Comparison of ENCODE assay signal across 14 cellular contexts in the genomic region with DNA sequence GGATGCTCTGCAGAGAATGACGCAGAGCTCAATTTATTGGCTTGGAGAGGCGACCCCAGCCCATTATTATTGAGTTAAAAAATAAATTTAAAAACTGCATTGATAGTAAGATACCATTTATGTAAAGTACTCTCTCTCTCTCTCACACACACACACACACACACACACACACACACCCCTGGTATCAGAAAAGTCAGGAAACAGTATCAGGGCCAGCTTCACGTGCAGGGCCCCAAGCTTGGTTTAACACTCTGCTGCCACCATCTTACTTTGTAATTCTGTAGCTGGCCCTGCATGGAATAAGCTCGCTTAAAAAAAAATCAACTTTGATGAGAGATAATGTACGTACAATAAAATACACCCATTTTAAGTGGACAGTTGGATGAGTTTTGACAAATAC. TPM values are rescaled to one million over a fixed set of nuclear protein-coding genes. Genes with fewer than 3 reads are reported as not detected.
DNase-seq lines count a peak whose midpoint lies in the region; ATAC-seq and TF ChIP-seq lines count a peak whose summit lies in the region.
"Had no signal": no experiment of that assay in that cellular context is flagged by ENCODE, and none has a peak within 500 bp of the region (broad histone marks: within the 10 kb centered on the region; RNA-seq: fewer than 3 reads in every experiment).

No MANE protein-coding gene starts in this region.

- H3K9me3 ChIP-seq in CD4-positive, alpha-beta T cell (ENCODE audit: control insufficient read depth, low read length): no peaks in the 10 kb centered on the region
- H3K9me3 ChIP-seq: Caco-2, neutrophil had no signal

- DNase-seq in CD4-positive, alpha-beta T cell: no peak
- DNase-seq in GM12864 (ENCODE audit: low read depth) (no peak), mucosa of gallbladder (ENCODE audit: low spot score) (no peak)
- DNase-seq in activated CD8-positive, alpha-beta T cell treated with anti-CD3 and anti-CD28 coated beads, Interleukin-2, amount 10 ng/mL, durations not matched to agents 7 days and 5 days: no peak
- DNase-seq in naive thymus-derived CD8-positive, alpha-beta T cell: peak in 1 of 10 donors; percentile 67
- DNase-seq: WERI-Rb-1 had no signal

- intact Hi-C loops in CD4-positive, alpha-beta T cell (cut with DNase I, micrococcal nuclease): loop anchor here (1.0 to 5.0 kb wide), 7 partner anchors 16 to 72 kb away; partner anchors contain the start of gene CD6 (in 1 of the 2)

- H3K36me3 Mint-ChIP-seq in CD4-positive, alpha-beta T cell (ENCODE audit: low read depth): no peaks in the 10 kb centered on the region
- H3K36me3 Mint-ChIP-seq in activated CD8-positive, alpha-beta T cell treated with anti-CD3 and anti-CD28 coated beads, Interleukin-2, amount 10 ng/mL, durations not matched to agents 7 days and 5 days (ENCODE audit: low read depth): peaks cover 8% of the 10 kb centered on the region
- H3K36me3 Mint-ChIP-seq in naive thymus-derived CD8-positive, alpha-beta T cell: no peaks in the 10 kb centered on the region

- no peaks in the 10 kb centered on the region for H3K27me3 ChIP-seq in CD4-positive, alpha-beta T cell (ENCODE audit: control insufficient read depth, insufficient read depth, low read length)

- POLR2A ChIA-PET in CD4-positive, alpha-beta T cell (lab: Charles Lee): interaction anchor here (0.8 to 12.8 kb wide), 41 partner anchors 12 to 320 kb away, joined by 3 to 307 read pairs (median 10); partner anchors contain the start of genes CD5, CYB561A3, TMEM109 and TMEM138
- POLR2A ChIA-PET in activated CD8-positive, alpha-beta T cell treated with anti-CD3 and anti-CD28 coated beads, Interleukin-2, amount 10 ng/mL, durations not matched to agents 7 days and 5 days (lab: Charles Lee): interaction anchor here (0.6 to 4.0 kb wide), 24 partner anchors 10 to 102 kb away, joined by 3 to 67 read pairs (median 8); no protein-coding TSS in a partner anchor
- POLR2A ChIA-PET in naive thymus-derived CD8-positive, alpha-beta T cell (lab: Charles Lee): interaction anchor here (0.6 to 6.0 kb wide), 34 partner anchors 10 to 136 kb away, joined by 3 to 122 read pairs (median 7); partner anchors contain the start of genes CD5, PRPF19 and TMEM109

- H3K27me3 Mint-ChIP-seq in CD4-positive, alpha-beta T cell: no peaks in the 10 kb centered on the region
- no peaks in the 10 kb centered on the region for H3K27me3 Mint-ChIP-seq in activated CD8-positive, alpha-beta T cell treated with anti-CD3 and anti-CD28 coated beads, Interleukin-2, amount 10 ng/mL, durations not matched to agents 7 days and 5 days (ENCODE audit: low read depth)
- H3K27me3 Mint-ChIP-seq in naive thymus-derived CD8-positive, alpha-beta T cell: no peaks in the 10 kb centered on the region

- no peaks in the 10 kb centered on the region for H3K9me3 Mint-ChIP-seq in CD4-positive, alpha-beta T cell
- H3K9me3 Mint-ChIP-seq in activated CD8-positive, alpha-beta T cell treated with anti-CD3 and anti-CD28 coated beads, Interleukin-2, amount 10 ng/mL, durations not matched to agents 7 days and 5 days (ENCODE audit: insufficient read depth): no peaks in the 10 kb centered on the region
- no peaks in the 10 kb centered on the region for H3K9me3 Mint-ChIP-seq in naive thymus-derived CD8-positive, alpha-beta T cell

- peak overlapping the region; percentile 90 for H3K27ac ChIP-seq in CD4-positive, alpha-beta T cell (ENCODE audit: low read depth, low read length)
- H3K27ac ChIP-seq: epithelial cell of prostate, neutrophil, WERI-Rb-1 had no signal

- peak overlapping the region; percentile 83 for H3K4me3 Mint-ChIP-seq in CD4-positive, alpha-beta T cell
- H3K4me3 Mint-ChIP-seq in activated CD8-positive, alpha-beta T cell treated with anti-CD3 and anti-CD28 coated beads, Interleukin-2, amount 10 ng/mL, durations not matched to agents 7 days and 5 days: peak overlapping the region; percentile 49
- peak overlapping the region in 9 of 10 donors; percentile 17 to 87 (median 79) for H3K4me3 Mint-ChIP-seq in naive thymus-derived CD8-positive, alpha-beta T cell

- peak overlapping the region; percentile 98 for H3K27ac Mint-ChIP-seq in CD4-positive, alpha-beta T cell
- peak overlapping the region; percentile 94 for H3K27ac Mint-ChIP-seq in activated CD8-positive, alpha-beta T cell treated with anti-CD3 and anti-CD28 coated beads, Interleukin-2, amount 10 ng/mL, durations not matched to agents 7 days and 5 days
- H3K27ac Mint-ChIP-seq in naive thymus-derived CD8-positive, alpha-beta T cell: peak overlapping the region; percentile 95 to 99 (median 98)

- peak overlapping the region; percentile 58 for H3K4me3 ChIP-seq in GM12864 (ENCODE audit: low read depth, low read length)

- CTCF ChIA-PET in CD4-positive, alpha-beta T cell (lab: Charles Lee): interaction anchor here (0.5 to 3.0 kb wide), 9 partner anchors 9 to 88 kb away, joined by 3 to 13 read pairs (median 6); no protein-coding TSS in a partner anchor
- CTCF ChIA-PET in activated CD8-positive, alpha-beta T cell treated with anti-CD3 and anti-CD28 coated beads, Interleukin-2, amount 10 ng/mL, durations not matched to agents 7 days and 5 days (lab: Charles Lee): interaction anchor here (0.7 to 3.5 kb wide), 23 partner anchors 8 to 293 kb away, joined by 3 to 19 read pairs (median 4); partner anchors contain the start of genes CD5 and TMEM109

- TF ChIP-seq CTCF in CD4-positive, alpha-beta T cell (IDR thresholded peaks at IDR 0.05): no peak
- no peak for TF ChIP-seq CTCF in GM12864 (IDR thresholded peaks at IDR 0.05; ENCODE audit: low read depth, low read length, missing control alignments)

- peaks cover 62% of the 10 kb centered on the region for H3K4me1 Mint-ChIP-seq in CD4-positive, alpha-beta T cell (ENCODE audit: low read depth)
- peaks cover 58% of the 10 kb centered on the region for H3K4me1 Mint-ChIP-seq in activated CD8-positive, alpha-beta T cell treated with anti-CD3 and anti-CD28 coated beads, Interleukin-2, amount 10 ng/mL, durations not matched to agents 7 days and 5 days (ENCODE audit: low read depth)
- peaks cover 29 to 52% (median 48%) of the 10 kb centered on the region in 4 donors for H3K4me1 Mint-ChIP-seq in naive thymus-derived CD8-positive, alpha-beta T cell

- ATAC-seq in CD4-positive, alpha-beta T cell (ENCODE audit: poor library complexity): peak; percentile 39
- peak; percentile 37 for ATAC-seq in activated CD8-positive, alpha-beta T cell treated with anti-CD3 and anti-CD28 coated beads, Interleukin-2, amount 10 ng/mL, durations not matched to agents 7 days and 5 days
- peak; percentile 26 to 38 for ATAC-seq in naive thymus-derived CD8-positive, alpha-beta T cell
- no peak for ATAC-seq in HG02623 (IDR thresholded peaks at IDR 0.05; ENCODE audit: unreplicated experiment)
- ATAC-seq in GM18858 (IDR thresholded peaks at IDR 0.05; ENCODE audit: unreplicated experiment): no peak
- ATAC-seq in HG03378 (IDR thresholded peaks at IDR 0.05; ENCODE audit: unreplicated experiment): no peak

RNA-seq across cellular contexts. Expression of gene CD5, which starts 59.8 kb away (rescaled TPM):
- total RNA-seq in CD4-positive, alpha-beta T cell: 100 to 1,000 TPM; 421 to 423 TPM
- total RNA-seq in activated CD8-positive, alpha-beta T cell treated with anti-CD3 and anti-CD28 coated beads, Interleukin-2, amount 10 ng/mL, durations not matched to agents 7 days and 5 days: 100 to 1,000 TPM; 252 to 274 TPM
- total RNA-seq in naive thymus-derived CD8-positive, alpha-beta T cell: 100 to 1,000 TPM; 165 to 174 TPM
- polyA plus RNA-seq in naive thymus-derived CD8-positive, alpha-beta T cell: 100 to 1,000 TPM; 136 to 227 (median 192) TPM
- total RNA-seq in mucosa of gallbladder: 3.5 TPM
- total RNA-seq: Caco-2, SK-MEL-5, temporal lobe had no signal

Comparison
In these comparisons a context has a peak if more than half of its experiments do, and no peak if none do; other contexts are left out.
1. ATAC-seq: peak in CD4-positive, alpha-beta T cell (single experiment), activated CD8-positive, alpha-beta T cell treated with anti-CD3 and anti-CD28 coated beads, Interleukin-2, amount 10 ng/mL, durations not matched to agents 7 days and 5 days (single experiment) and naive thymus-derived CD8-positive, alpha-beta T cell (2 of 2); none in HG02623 (single experiment), GM18858 (single experiment) and HG03378 (single experiment).
2. RNA of gene CD5, which starts 59.8 kb away (total RNA-seq): 421 to 423 TPM in CD4-positive, alpha-beta T cell, 252 to 274 TPM in activated CD8-positive, alpha-beta T cell treated with anti-CD3 and anti-CD28 coated beads, Interleukin-2, amount 10 ng/mL, durations not matched to agents 7 days and 5 days and 165 to 174 TPM in naive thymus-derived CD8-positive, alpha-beta T cell; 3.5 TPM in mucosa of gallbladder (single experiment); every median in the first group is over 10 times any median in the second.
3. Peak in every context shown above with its lines, with median percentiles within 50 percentile points of each other: H3K27ac Mint-ChIP-seq and H3K4me3 Mint-ChIP-seq.